In the genomic region with DNA sequence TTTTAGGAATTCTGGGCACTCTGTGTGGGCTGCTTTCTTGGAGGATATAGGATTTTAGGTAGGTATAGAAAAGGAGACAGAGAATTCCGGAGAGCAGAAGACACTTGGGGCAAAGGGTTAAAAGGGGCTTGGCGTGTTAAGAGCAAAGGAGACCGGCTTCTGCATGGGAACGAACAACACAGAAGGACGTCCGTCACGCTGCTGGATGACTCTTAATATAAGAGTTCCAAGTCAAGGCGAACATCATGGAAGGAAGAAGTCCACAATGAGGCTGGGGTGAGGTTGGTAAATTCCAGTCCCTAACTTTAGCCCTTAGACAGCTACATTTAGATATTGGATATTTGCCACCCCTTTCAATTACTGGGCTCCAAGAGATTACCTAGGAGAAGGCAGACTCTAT, we compare ENCODE assay signal across 15 cellular contexts. TPM values are rescaled to one million over a fixed set of nuclear protein-coding genes. Genes with fewer than 3 reads are reported as not detected.
DNase-seq lines count a peak whose midpoint lies in the region; ATAC-seq lines count a peak whose summit lies in the region.
"Had no signal": no experiment of that assay in that cellular context is flagged by ENCODE, and none has a peak within 500 bp of the region (broad histone marks: within the 10 kb centered on the region; RNA-seq: fewer than 3 reads in every experiment).

No MANE protein-coding gene starts in this region.

- H3K9ac ChIP-seq in GM23248 (no peak overlapping the region), neuronal stem cell (ENCODE audit: low read depth, low read length, poor library complexity) (no peak overlapping the region)

- H3K18ac ChIP-seq in neuronal stem cell (ENCODE audit: low read length), result no peak overlapping the region

- H3K27ac Mint-ChIP-seq in activated CD4-positive, alpha-beta T cell treated with anti-CD3 and anti-CD28 coated beads for 36 hours, result peak overlapping the region; percentile 89
- peak overlapping the region; percentile 94 for H3K27ac Mint-ChIP-seq in central memory CD8-positive, alpha-beta T cell (ENCODE audit: low read depth)

- H3K36me3 Mint-ChIP-seq in activated CD4-positive, alpha-beta T cell treated with anti-CD3 and anti-CD28 coated beads for 36 hours (ENCODE audit: low read depth), result no peaks in the 10 kb centered on the region
- peaks cover 18% of the 10 kb centered on the region for H3K36me3 Mint-ChIP-seq in central memory CD8-positive, alpha-beta T cell (ENCODE audit: insufficient read depth)
- H3K36me3 Mint-ChIP-seq: brain had no signal

- H2AFZ ChIP-seq in GM23248, result 0 out of 2 replicates have a peak overlapping the region, but pooled peaks have one; percentile 27
- peak overlapping the region; percentile 74 for H2AFZ ChIP-seq in neuronal stem cell (ENCODE audit: low read length)

- no peak overlapping the region for H3K4me3 ChIP-seq in GM23248
- H3K4me3 ChIP-seq in neuronal stem cell (ENCODE audit: low read length in 2 of 2), result no peak overlapping the region
- H3K4me3 ChIP-seq: left lung, psoas muscle had no signal

- peaks cover 70% of the 10 kb centered on the region for H3F3A ChIP-seq in GM23248 (ENCODE audit: insufficient read depth)

- WGBS in GM23248 (ENCODE audit: low coverage in 1 of 2, low lambda C conversion rate in 2 of 2, missing lambda C conversion rate in 2 of 2), 2 experiments, result 78 to 84% methylated on average over 8 of the region's 8 CpGs
- no CpG with 5 or more reads among the region's 8 CpGs for whole genome bisulfite sequencing in neuronal stem cell (ENCODE audit: extremely low coverage in 2 of 2, insufficient read length in 2 of 2, insufficient replicate concordance in 1 of 2), 2 donors

- H3K9me3 ChIP-seq in GM23248 (ENCODE audit: low read depth) (no peaks in the 10 kb centered on the region), neuronal stem cell (replicated peaks in 1 of 2; ENCODE audit: control insufficient read depth in 2 of 2, insufficient read depth in 1 of 2, low read depth in 1 of 2, low read length in 2 of 2) (no peaks in the 10 kb centered on the region)
- H3K9me3 ChIP-seq: left lung, psoas muscle had no signal

- no peaks in the 10 kb centered on the region for H3K9me2 ChIP-seq in GM23248 (ENCODE audit: insufficient read depth)

- H4K91ac ChIP-seq in neuronal stem cell (ENCODE audit: low read depth, low read length, poor library complexity), result no peak overlapping the region

- peak overlapping the region; percentile 16 for H3K4me2 ChIP-seq in GM23248 (ENCODE audit: unreplicated experiment)
- H3K4me2 ChIP-seq in neuronal stem cell (ENCODE audit: insufficient read depth, low read length, poor library complexity, severe bottlenecking), result no peak overlapping the region

- no peak overlapping the region for H2BK120ac ChIP-seq in neuronal stem cell (ENCODE audit: low read depth, low read length)

- H2BK12ac ChIP-seq in neuronal stem cell (ENCODE audit: low read length), result no peak overlapping the region

- no peak for ATAC-seq in activated CD4-positive, alpha-beta T cell treated with anti-CD3 and anti-CD28 coated beads for 36 hours
- no peak for ATAC-seq in central memory CD8-positive, alpha-beta T cell (replicated peaks; ENCODE audit: extremely low read depth, poor library complexity, severe bottlenecking)
- ATAC-seq in GM21619 (IDR thresholded peaks at IDR 0.05; ENCODE audit: unreplicated experiment) (no peak), HG03039 (IDR thresholded peaks at IDR 0.05; ENCODE audit: unreplicated experiment) (no peak)
- ATAC-seq: left lung, psoas muscle had no signal

- peaks cover 2% of the 10 kb centered on the region for H3K27me3 Mint-ChIP-seq in activated CD4-positive, alpha-beta T cell treated with anti-CD3 and anti-CD28 coated beads for 36 hours
- H3K27me3 Mint-ChIP-seq in central memory CD8-positive, alpha-beta T cell, result no peaks in the 10 kb centered on the region

- in situ Hi-C loops in GM23248 (cut with MboI), result no loop called here

- H2BK15ac ChIP-seq in neuronal stem cell (ENCODE audit: low read length), result no peak overlapping the region

- H2AK5ac ChIP-seq in neuronal stem cell (ENCODE audit: low read depth, low read length), result no peak overlapping the region

- no peaks in the 10 kb centered on the region for H4K20me1 ChIP-seq in GM23248 (ENCODE audit: insufficient read depth)

- POLR2A ChIA-PET in activated CD4-positive, alpha-beta T cell treated with anti-CD3 and anti-CD28 coated beads for 36 hours (lab: Charles Lee), result no interaction called here

- H3K9me3 Mint-ChIP-seq in activated CD4-positive, alpha-beta T cell treated with anti-CD3 and anti-CD28 coated beads for 36 hours (ENCODE audit: low read depth), result no peaks in the 10 kb centered on the region
- no peaks in the 10 kb centered on the region for H3K9me3 Mint-ChIP-seq in central memory CD8-positive, alpha-beta T cell
- H3K9me3 Mint-ChIP-seq: brain had no signal

- DNase-seq in activated CD4-positive, alpha-beta T cell treated with anti-CD3 and anti-CD28 coated beads for 36 hours, result no peak
- DNase-seq in activated CD4-positive, alpha-beta T cell treated with anti-CD3 and anti-CD28 coated beads for 48 hours, result no peak
- no peak for DNase-seq in GM23248
- no peak for DNase-seq in central memory CD8-positive, alpha-beta T cell (ENCODE audit: low spot score in 2 of 2)
- DNase-seq in neuronal stem cell (ENCODE audit: low spot score), result no peak
- no peak for DNase-seq in HuH-7.5 (ENCODE audit: low spot score)
- DNase-seq: ACHN, NCI-H187, NCI-H510A, OCI-M1, psoas muscle had no signal

- no peak overlapping the region for H4K8ac ChIP-seq in neuronal stem cell (ENCODE audit: low read depth, low read length)

- H3K4me1 ChIP-seq in GM23248 (ENCODE audit: insufficient read depth), result peaks cover 75% of the 10 kb centered on the region
- peaks cover 16 to 18% of the 10 kb centered on the region in 2 donors for H3K4me1 ChIP-seq in neuronal stem cell (ENCODE audit: control insufficient read depth in 2 of 2, insufficient read depth in 1 of 2, low read depth in 1 of 2, low read length in 2 of 2)

- H3K27me3 ChIP-seq in GM23248 (replicated peaks; ENCODE audit: insufficient read depth), result no peaks in the 10 kb centered on the region
- peaks cover 0 to 5% (median 0%) of the 10 kb centered on the region in 3 experiments for H3K27me3 ChIP-seq in neuronal stem cell (ENCODE audit: control insufficient read depth in 3 of 3, insufficient read depth in 3 of 3, low read depth in 1 of 3, low read length in 3 of 3)
- H3K27me3 ChIP-seq: left lung had no signal

- no peak overlapping the region for H3K23ac ChIP-seq in neuronal stem cell (ENCODE audit: low read depth, low read length, poor library complexity)

- no peak overlapping the region for H3K14ac ChIP-seq in neuronal stem cell (ENCODE audit: low read length)

- peaks cover 83% of the 10 kb centered on the region for H3K4me1 Mint-ChIP-seq in activated CD4-positive, alpha-beta T cell treated with anti-CD3 and anti-CD28 coated beads for 36 hours
- peaks cover 78% of the 10 kb centered on the region for H3K4me1 Mint-ChIP-seq in central memory CD8-positive, alpha-beta T cell

- H2BK5ac ChIP-seq in neuronal stem cell (ENCODE audit: low read length), result no peak overlapping the region

- H3K27ac ChIP-seq in GM23248 (peak overlapping the region; percentile 31; the same call in 1 of the 2 replicates), neuronal stem cell (replicated peaks; ENCODE audit: low read length) (no peak overlapping the region)
- H3K27ac ChIP-seq: psoas muscle had no signal

- H3K36me3 ChIP-seq in GM23248 (ENCODE audit: low read depth), result no peaks in the 10 kb centered on the region
- no peaks in the 10 kb centered on the region for H3K36me3 ChIP-seq in neuronal stem cell (replicated peaks in 1 of 2; ENCODE audit: control insufficient read depth in 2 of 2, insufficient read depth in 2 of 2, low read length in 2 of 2)
- H3K36me3 ChIP-seq: left lung had no signal

- no peak overlapping the region for H3K4ac ChIP-seq in neuronal stem cell (ENCODE audit: low read length)

- intact Hi-C loops in activated CD4-positive, alpha-beta T cell treated with anti-CD3 and anti-CD28 coated beads for 36 hours (cut with DNase I, micrococcal nuclease), result loop anchor here in 1 of 2 experiments (5.0 kb wide), 1 partner anchor 77 kb away; no protein-coding TSS in a partner anchor

- no peaks in the 10 kb centered on the region for H3K79me1 ChIP-seq in neuronal stem cell (ENCODE audit: low read depth, low read length)

- CTCF ChIA-PET in activated CD4-positive, alpha-beta T cell treated with anti-CD3 and anti-CD28 coated beads for 36 hours (lab: Charles Lee), result interaction anchor here (0.8 to 12.0 kb wide), 9 partner anchors 9 to 149 kb away, joined by 3 to 185 read pairs (median 4); partner anchors contain the start of gene SLC20A1

- no peak overlapping the region for H3K4me3 Mint-ChIP-seq in activated CD4-positive, alpha-beta T cell treated with anti-CD3 and anti-CD28 coated beads for 36 hours
- peak overlapping the region; percentile 83 for H3K4me3 Mint-ChIP-seq in central memory CD8-positive, alpha-beta T cell
- H3K4me3 Mint-ChIP-seq: brain had no signal

- peaks cover 9% of the 10 kb centered on the region; the same call in 1 of the 2 replicates for H3K79me2 ChIP-seq in GM23248 (ENCODE audit: insufficient read depth)

RNA-seq across cellular contexts. Expression of gene SLC20A1, which starts 15.9 kb away (rescaled TPM):
- total RNA-seq in activated CD4-positive, alpha-beta T cell treated with anti-CD3 and anti-CD28 coated beads for 36 hours, result 10 to 100 TPM; 69.3 to 69.6 TPM
- total RNA-seq in GM23248 (2014; rRNA removed; shearing (Covaris generic)), result 135 and 153 TPM in 2 replicates
- polyA plus RNA-seq in GM23248 (2016; fragmentation: Nextera tagmentation; extraction: Ambion mirVana), result 191 and 193 TPM in 2 replicates
- 37.4 TPM for polyA plus RNA-seq in neuronal stem cell (2013, experiment 1 of 2)
- polyA plus RNA-seq in neuronal stem cell (2013, experiment 2 of 2), result 38.3 TPM

RNA-seq across cellular contexts. Expression of gene CHCHD5, which starts 45.4 kb away (rescaled TPM):
- 10 to 100 TPM; 34.4 to 37.0 TPM for total RNA-seq in activated CD4-positive, alpha-beta T cell treated with anti-CD3 and anti-CD28 coated beads for 36 hours
- 7.1 and 9.5 TPM in 2 replicates for total RNA-seq in GM23248 (2014; rRNA removed; shearing (Covaris generic))
- 55.4 and 57.8 TPM in 2 replicates for polyA plus RNA-seq in GM23248 (2016; fragmentation: Nextera tagmentation; extraction: Ambion mirVana)
- 29.2 TPM for polyA plus RNA-seq in neuronal stem cell (2013, experiment 1 of 2)
- 27.9 TPM for polyA plus RNA-seq in neuronal stem cell (2013, experiment 2 of 2)
